8 cellular contexts compared by ENCODE assay signal in genomic region chr7:37448637-37449331, GRCh38. TPM values are rescaled to one million over a fixed set of nuclear protein-coding genes. Genes with fewer than 3 reads are reported as not detected.
DNase-seq lines count a peak whose midpoint lies in the region; ATAC-seq and TF ChIP-seq lines count a peak whose summit lies in the region.

ELMO1 (minus strand) TSS chr7:37448864; CDS start chr7:37342690, 106,174 bp downstream.

- H3K27me3 ChIP-seq in DND-41 (ENCODE audit: insufficient read depth, low read length, poor library complexity) (peaks cover 75% of the 10 kb centered on the region), ascending aorta (no peaks in the 10 kb centered on the region)

- peaks cover 28% of the 10 kb centered on the region for H3K4me1 ChIP-seq in DND-41 (ENCODE audit: insufficient read depth, low read length)
- peaks cover 0 to 3% of the 10 kb centered on the region in 2 donors for H3K4me1 ChIP-seq in ascending aorta

- peak within 1 kb of the TSS; percentile 78 for H2AFZ ChIP-seq in DND-41 (ENCODE audit: low read depth, low read length)

- H3K4me3 ChIP-seq in DND-41 (ENCODE audit: low read depth in 1 of 2, low read length in 2 of 2) (peak within 1 kb of the TSS; percentile 31 to 68; a peak in 3 of 4 replicates), ascending aorta (peak within 1 kb of the TSS; percentile 84 to 85)

- intact Hi-C loops in T-helper 2 cell treated with Interferon-gamma antibody and Interleukin-4, amounts not matched to agents 100 ng/mL and 5 ng/mL, for 36 hours (cut with micrococcal nuclease) = loop anchor here (1.0 to 10.0 kb wide), 7 partner anchors 40 to 1056 kb away; no protein-coding TSS in a partner anchor
- intact Hi-C loops in ascending aorta (cut with DNase I) = loop anchor here (5.0 to 10.0 kb wide), 3 partner anchors 91 to 234 kb away; no protein-coding TSS in a partner anchor

- peak within 1 kb of the TSS; percentile 54; the same call in 1 of the 2 replicates for H3K9ac ChIP-seq in DND-41 (ENCODE audit: low read depth, low read length)

- TF ChIP-seq CTCF in DND-41 (IDR thresholded peaks at IDR 0.05; ENCODE audit: borderline replicate concordance, extremely low read depth, low read length, poor library complexity, severe bottlenecking) (peak; percentile 54), ascending aorta (IDR thresholded peaks at IDR 0.05) (peak; percentile 30 to 46 (median 44))

- H3K9me3 ChIP-seq in DND-41 (ENCODE audit: insufficient read depth, low read length, severe bottlenecking) (no peaks in the 10 kb centered on the region), ascending aorta (no peaks in the 10 kb centered on the region)

- no peaks in the 10 kb centered on the region for H4K20me1 ChIP-seq in DND-41 (ENCODE audit: insufficient read depth, low read length)

- H3K36me3 ChIP-seq in DND-41 (ENCODE audit: insufficient read depth, low read length) = no peaks in the 10 kb centered on the region
- H3K36me3 ChIP-seq in ascending aorta = no peaks in the 10 kb centered on the region

- H3K79me2 ChIP-seq in DND-41 (ENCODE audit: insufficient read depth, low read length) = no peaks in the 10 kb centered on the region

- H3K27ac ChIP-seq in DND-41 (ENCODE audit: low read length) = no peak within 1 kb of the TSS
- peak within 1 kb of the TSS; percentile 75 to 85 for H3K27ac ChIP-seq in ascending aorta

- H3K4me2 ChIP-seq in DND-41 (ENCODE audit: insufficient read depth, low read length) = peak within 1 kb of the TSS; percentile 97

- DNase-seq in DND-41 (peak; percentile 72), LHCN-M2 (ENCODE audit: low read depth) (peak; percentile 9), ascending aorta (ENCODE audit: low spot score in 2 of 2) (peak; percentile 12 to 87), hypothalamus (lab: John Stamatoyannopoulos, UW) (peak in 46 of 51 donors; percentile 14 to 89 (median 48)), retina (peak; percentile 92), RKO (ENCODE audit: low spot score) (no peak)

- ATAC-seq in DND-41 (ENCODE audit: insufficient read depth, low read depth) = peak; percentile 94
- ATAC-seq in GM21717 (IDR thresholded peaks at IDR 0.05; ENCODE audit: unreplicated experiment) = peak; percentile 94

RNA-seq across cellular contexts. Expression of gene ELMO1, which starts in this region (rescaled TPM):
- total RNA-seq in LHCN-M2 (2014; rRNA removed) (not detected in 2 replicates), ascending aorta (40.8 TPM)
- polyA plus RNA-seq in LHCN-M2 (2012) = 0.09 TPM
- total RNA-seq in T-helper 2 cell treated with Interferon-gamma antibody and Interleukin-4, amounts not matched to agents 100 ng/mL and 5 ng/mL, for 36 hours = 139 TPM in 2 replicates

Comparison
In these comparisons a context has a peak if more than half of its experiments do, and no peak if none do; other contexts are left out.
1. RNA of gene ELMO1 (total RNA-seq): 139 TPM in T-helper 2 cell treated with Interferon-gamma antibody and Interleukin-4, amounts not matched to agents 100 ng/mL and 5 ng/mL, for 36 hours and 40.8 TPM in ascending aorta (single experiment); not detected in LHCN-M2; every median in the first group is over 10 times any median in the second.
2. Peak in DNase-seq in LHCN-M2; RNA of the gene not detected or under 1 TPM.